Comparison of ENCODE assay signal across 1 cellular context in the genomic region with DNA sequence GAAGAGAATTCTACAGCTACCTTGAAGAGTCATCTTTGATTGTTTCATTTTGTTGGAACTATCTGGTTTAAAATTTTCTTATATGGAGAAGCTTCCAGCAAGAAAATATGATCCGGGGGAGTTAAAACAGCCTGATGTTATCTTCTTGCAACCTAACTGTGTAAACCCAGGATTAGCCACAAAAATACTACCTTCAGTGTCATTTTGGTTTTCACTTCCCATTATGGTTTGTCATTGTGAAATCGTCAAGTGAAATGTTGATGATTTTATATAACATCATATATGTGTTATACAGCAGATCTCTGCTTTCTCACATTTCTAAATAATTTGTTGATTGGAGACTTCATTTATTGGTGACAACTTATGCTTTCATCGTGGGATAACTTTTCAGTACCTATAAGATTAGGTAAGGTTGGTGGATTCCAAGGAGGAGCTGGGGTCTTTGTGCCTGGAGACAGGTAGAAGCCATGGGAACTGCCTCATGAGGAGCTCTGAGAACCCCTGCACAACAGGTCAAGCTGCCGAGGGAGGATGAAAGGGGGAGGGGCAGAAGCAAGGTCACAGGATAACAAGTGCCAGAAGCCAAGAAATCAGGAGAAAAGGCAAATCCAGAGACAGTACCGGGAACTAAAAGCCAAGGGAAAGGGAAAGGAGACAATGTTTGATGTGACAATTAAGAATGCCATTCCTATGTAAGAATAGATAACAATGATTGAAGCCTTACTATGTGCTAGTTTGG.
TF ChIP-seq lines count a peak whose summit lies in the region.

No MANE protein-coding gene starts in this region.

TF ChIP-seq in GM23338, 12 proteins besides CTCF, POLR2A, EP300 and RAD21 (continued from another document):
- TF ChIP-seq, protein P1, sequence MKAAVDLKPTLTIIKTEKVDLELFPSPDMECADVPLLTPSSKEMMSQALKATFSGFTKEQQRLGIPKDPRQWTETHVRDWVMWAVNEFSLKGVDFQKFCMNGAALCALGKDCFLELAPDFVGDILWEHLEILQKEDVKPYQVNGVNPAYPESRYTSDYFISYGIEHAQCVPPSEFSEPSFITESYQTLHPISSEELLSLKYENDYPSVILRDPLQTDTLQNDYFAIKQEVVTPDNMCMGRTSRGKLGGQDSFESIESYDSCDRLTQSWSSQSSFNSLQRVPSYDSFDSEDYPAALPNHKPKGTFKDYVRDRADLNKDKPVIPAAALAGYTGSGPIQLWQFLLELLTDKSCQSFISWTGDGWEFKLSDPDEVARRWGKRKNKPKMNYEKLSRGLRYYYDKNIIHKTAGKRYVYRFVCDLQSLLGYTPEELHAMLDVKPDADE (IDR thresholded peaks at IDR 0.05): no peak
TF ChIP-seq in GM23338: peak in this region for 0.
